In the genomic region with DNA sequence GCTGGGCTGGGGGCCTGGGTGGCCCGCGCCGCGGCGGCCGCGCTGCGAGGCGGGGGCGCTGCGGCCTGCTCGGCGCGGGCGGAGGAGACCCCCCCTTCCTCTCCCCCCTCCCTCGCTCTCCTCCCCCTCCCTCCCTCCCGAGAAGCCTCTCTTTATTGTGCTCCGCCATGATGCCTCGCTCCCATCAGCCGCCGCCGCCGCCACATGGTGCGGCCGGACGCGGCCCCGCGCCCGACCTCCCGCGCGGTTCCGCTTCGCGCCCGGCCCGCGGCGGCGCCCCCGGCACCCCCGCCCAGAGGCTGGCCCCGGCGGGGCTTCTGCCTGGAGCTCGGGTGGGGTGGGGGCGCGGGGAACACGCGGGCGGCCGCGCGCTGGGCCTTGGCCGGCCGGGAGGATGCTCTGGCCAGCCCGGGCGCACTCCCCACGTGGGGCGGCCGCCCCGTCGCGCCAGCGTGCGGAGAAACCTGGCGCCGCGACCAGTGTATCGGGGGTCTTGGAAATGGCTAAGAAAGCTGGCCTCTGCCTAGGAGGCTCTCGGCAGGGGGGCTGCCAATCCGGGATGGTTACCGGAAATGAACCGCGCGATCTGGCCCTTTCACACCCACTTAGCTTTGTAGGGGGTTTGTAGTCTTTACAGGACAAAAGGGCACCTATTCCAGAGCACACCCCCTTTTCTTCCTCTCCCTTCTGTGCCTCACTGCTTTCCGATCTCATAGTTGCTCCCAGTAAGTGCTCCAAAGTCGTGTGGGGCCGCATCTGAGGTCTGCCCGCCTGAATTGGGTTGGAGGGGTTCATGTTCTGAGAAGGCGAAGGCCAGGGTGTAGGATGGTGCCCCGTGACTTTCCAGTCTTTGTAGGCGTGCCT, we compare ENCODE assay signal across 1 cellular context.
TF ChIP-seq lines count a peak whose summit lies in the region.

No MANE protein-coding gene starts in this region.

TF ChIP-seq in K562, 482 proteins besides CTCF, POLR2A, EP300 and RAD21 (continued from another document and continues in another):
- TF ChIP-seq, protein P1, sequence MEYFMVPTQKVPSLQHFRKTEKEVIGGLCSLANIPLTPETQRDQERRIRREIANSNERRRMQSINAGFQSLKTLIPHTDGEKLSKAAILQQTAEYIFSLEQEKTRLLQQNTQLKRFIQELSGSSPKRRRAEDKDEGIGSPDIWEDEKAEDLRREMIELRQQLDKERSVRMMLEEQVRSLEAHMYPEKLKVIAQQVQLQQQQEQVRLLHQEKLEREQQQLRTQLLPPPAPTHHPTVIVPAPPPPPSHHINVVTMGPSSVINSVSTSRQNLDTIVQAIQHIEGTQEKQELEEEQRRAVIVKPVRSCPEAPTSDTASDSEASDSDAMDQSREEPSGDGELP (CRISPR knock-in tag; IDR thresholded peaks at IDR 0.05; ENCODE audit: borderline replicate concordance), result 0 out of 2 replicates have a peak, but pooled peaks have one; percentile 14
- TF ChIP-seq SPI1 (IDR thresholded peaks at IDR 0.05; ENCODE audit: borderline replicate concordance, low read depth, low read length), result no peak
- no peak for TF ChIP-seq ATF3 (IDR thresholded peaks at IDR 0.05)
- no peak for TF ChIP-seq ATF3 (CRISPR knock-in tag; conservative IDR thresholded peaks at IDR 0.05)
- TF ChIP-seq, protein P2, sequence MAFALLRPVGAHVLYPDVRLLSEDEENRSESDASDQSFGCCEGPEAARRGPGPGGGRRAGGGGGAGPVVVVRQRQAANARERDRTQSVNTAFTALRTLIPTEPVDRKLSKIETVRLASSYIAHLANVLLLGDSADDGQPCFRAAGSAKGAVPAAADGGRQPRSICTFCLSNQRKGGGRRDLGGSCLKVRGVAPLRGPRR (CRISPR knock-in tag; IDR thresholded peaks at IDR 0.05), result no peak
- TF ChIP-seq CREM (IDR thresholded peaks at IDR 0.05; ENCODE audit: low read depth), result peak; percentile 66
- TF ChIP-seq GATAD2B (IDR thresholded peaks at IDR 0.05; ENCODE audit: borderline replicate concordance), result no peak
- TF ChIP-seq, protein P3, sequence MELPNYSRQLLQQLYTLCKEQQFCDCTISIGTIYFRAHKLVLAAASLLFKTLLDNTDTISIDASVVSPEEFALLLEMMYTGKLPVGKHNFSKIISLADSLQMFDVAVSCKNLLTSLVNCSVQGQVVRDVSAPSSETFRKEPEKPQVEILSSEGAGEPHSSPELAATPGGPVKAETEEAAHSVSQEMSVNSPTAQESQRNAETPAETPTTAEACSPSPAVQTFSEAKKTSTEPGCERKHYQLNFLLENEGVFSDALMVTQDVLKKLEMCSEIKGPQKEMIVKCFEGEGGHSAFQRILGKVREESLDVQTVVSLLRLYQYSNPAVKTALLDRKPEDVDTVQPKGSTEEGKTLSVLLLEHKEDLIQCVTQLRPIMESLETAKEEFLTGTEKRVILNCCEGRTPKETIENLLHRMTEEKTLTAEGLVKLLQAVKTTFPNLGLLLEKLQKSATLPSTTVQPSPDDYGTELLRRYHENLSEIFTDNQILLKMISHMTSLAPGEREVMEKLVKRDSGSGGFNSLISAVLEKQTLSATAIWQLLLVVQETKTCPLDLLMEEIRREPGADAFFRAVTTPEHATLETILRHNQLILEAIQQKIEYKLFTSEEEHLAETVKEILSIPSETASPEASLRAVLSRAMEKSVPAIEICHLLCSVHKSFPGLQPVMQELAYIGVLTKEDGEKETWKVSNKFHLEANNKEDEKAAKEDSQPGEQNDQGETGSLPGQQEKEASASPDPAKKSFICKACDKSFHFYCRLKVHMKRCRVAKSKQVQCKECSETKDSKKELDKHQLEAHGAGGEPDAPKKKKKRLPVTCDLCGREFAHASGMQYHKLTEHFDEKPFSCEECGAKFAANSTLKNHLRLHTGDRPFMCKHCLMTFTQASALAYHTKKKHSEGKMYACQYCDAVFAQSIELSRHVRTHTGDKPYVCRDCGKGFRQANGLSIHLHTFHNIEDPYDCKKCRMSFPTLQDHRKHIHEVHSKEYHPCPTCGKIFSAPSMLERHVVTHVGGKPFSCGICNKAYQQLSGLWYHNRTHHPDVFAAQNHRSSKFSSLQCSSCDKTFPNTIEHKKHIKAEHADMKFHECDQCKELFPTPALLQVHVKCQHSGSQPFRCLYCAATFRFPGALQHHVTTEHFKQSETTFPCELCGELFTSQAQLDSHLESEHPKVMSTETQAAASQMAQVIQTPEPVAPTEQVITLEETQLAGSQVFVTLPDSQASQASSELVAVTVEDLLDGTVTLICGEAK (IDR thresholded peaks at IDR 0.05), result peak; percentile 65; the same call in 1 of the 2 replicates
- TF ChIP-seq, protein P3 (CRISPR knock-in tag; IDR thresholded peaks at IDR 0.05), result no peak
- peak; percentile 52; the same call in 1 of the 2 replicates for TF ChIP-seq SMAD4 (CRISPR knock-in tag; conservative IDR thresholded peaks at IDR 0.05)
- TF ChIP-seq, protein P4, sequence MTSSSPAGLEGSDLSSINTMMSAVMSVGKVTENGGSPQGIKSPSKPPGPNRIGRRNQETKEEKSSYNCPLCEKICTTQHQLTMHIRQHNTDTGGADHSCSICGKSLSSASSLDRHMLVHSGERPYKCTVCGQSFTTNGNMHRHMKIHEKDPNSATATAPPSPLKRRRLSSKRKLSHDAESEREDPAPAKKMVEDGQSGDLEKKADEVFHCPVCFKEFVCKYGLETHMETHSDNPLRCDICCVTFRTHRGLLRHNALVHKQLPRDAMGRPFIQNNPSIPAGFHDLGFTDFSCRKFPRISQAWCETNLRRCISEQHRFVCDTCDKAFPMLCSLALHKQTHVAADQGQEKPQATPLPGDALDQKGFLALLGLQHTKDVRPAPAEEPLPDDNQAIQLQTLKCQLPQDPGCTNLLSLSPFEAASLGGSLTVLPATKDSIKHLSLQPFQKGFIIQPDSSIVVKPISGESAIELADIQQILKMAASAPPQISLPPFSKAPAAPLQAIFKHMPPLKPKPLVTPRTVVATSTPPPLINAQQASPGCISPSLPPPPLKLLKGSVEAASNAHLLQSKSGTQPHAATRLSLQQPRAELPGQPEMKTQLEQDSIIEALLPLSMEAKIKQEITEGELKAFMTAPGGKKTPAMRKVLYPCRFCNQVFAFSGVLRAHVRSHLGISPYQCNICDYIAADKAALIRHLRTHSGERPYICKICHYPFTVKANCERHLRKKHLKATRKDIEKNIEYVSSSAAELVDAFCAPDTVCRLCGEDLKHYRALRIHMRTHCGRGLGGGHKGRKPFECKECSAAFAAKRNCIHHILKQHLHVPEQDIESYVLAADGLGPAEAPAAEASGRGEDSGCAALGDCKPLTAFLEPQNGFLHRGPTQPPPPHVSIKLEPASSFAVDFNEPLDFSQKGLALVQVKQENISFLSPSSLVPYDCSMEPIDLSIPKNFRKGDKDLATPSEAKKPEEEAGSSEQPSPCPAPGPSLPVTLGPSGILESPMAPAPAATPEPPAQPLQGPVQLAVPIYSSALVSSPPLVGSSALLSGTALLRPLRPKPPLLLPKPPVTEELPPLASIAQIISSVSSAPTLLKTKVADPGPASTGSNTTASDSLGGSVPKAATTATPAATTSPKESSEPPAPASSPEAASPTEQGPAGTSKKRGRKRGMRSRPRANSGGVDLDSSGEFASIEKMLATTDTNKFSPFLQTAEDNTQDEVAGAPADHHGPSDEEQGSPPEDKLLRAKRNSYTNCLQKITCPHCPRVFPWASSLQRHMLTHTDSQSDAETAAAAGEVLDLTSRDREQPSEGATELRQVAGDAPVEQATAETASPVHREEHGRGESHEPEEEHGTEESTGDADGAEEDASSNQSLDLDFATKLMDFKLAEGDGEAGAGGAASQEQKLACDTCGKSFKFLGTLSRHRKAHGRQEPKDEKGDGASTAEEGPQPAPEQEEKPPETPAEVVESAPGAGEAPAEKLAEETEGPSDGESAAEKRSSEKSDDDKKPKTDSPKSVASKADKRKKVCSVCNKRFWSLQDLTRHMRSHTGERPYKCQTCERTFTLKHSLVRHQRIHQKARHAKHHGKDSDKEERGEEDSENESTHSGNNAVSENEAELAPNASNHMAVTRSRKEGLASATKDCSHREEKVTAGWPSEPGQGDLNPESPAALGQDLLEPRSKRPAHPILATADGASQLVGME (CRISPR knock-in tag; IDR thresholded peaks at IDR 0.05), result no peak
- TF ChIP-seq, protein P5, sequence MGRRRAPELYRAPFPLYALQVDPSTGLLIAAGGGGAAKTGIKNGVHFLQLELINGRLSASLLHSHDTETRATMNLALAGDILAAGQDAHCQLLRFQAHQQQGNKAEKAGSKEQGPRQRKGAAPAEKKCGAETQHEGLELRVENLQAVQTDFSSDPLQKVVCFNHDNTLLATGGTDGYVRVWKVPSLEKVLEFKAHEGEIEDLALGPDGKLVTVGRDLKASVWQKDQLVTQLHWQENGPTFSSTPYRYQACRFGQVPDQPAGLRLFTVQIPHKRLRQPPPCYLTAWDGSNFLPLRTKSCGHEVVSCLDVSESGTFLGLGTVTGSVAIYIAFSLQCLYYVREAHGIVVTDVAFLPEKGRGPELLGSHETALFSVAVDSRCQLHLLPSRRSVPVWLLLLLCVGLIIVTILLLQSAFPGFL (CRISPR knock-in tag; IDR thresholded peaks at IDR 0.05), result no peak
- TF ChIP-seq ARNT (IDR thresholded peaks at IDR 0.05), result 0 out of 4 replicates have a peak, but pooled peaks of 1 of the 2 experiments have one; percentile 43
- 0 out of 2 replicates have a peak, but pooled peaks have one; percentile 18 for TF ChIP-seq TEAD4 (IDR thresholded peaks at IDR 0.05; ENCODE audit: low read length)
- TF ChIP-seq TEAD4 (CRISPR knock-in tag; IDR thresholded peaks at IDR 0.05; ENCODE audit: borderline replicate concordance), result no peak
- TF ChIP-seq RUNX1 (IDR thresholded peaks at IDR 0.05; ENCODE audit: low read depth), result no peak
- no peak; the same call in 1 of the 2 replicates for TF ChIP-seq CTBP1 (IDR thresholded peaks at IDR 0.05; ENCODE audit: borderline replicate concordance)
- peak in 1 of 2 experiments; percentile 82; a peak in 2 of 4 replicates for TF ChIP-seq HDAC1 (IDR thresholded peaks at IDR 0.05)
- no peak for TF ChIP-seq ZNF354B (CRISPR knock-in tag; IDR thresholded peaks at IDR 0.05)
- TF ChIP-seq, protein P6, sequence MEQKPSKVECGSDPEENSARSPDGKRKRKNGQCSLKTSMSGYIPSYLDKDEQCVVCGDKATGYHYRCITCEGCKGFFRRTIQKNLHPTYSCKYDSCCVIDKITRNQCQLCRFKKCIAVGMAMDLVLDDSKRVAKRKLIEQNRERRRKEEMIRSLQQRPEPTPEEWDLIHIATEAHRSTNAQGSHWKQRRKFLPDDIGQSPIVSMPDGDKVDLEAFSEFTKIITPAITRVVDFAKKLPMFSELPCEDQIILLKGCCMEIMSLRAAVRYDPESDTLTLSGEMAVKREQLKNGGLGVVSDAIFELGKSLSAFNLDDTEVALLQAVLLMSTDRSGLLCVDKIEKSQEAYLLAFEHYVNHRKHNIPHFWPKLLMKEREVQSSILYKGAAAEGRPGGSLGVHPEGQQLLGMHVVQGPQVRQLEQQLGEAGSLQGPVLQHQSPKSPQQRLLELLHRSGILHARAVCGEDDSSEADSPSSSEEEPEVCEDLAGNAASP (IDR thresholded peaks at IDR 0.05), result no peak
- TF ChIP-seq ASH1L (IDR thresholded peaks at IDR 0.05; ENCODE audit: borderline replicate concordance, low read depth, partially characterized antibody), result no peak
- no peak for TF ChIP-seq MYNN (IDR thresholded peaks at IDR 0.05)
- TF ChIP-seq MYNN (CRISPR knock-in tag; IDR thresholded peaks at IDR 0.05), result no peak
- TF ChIP-seq MAFK (IDR thresholded peaks at IDR 0.05; ENCODE audit: low read length), result no peak
